16 cellular contexts compared by ENCODE assay signal in the genomic region with DNA sequence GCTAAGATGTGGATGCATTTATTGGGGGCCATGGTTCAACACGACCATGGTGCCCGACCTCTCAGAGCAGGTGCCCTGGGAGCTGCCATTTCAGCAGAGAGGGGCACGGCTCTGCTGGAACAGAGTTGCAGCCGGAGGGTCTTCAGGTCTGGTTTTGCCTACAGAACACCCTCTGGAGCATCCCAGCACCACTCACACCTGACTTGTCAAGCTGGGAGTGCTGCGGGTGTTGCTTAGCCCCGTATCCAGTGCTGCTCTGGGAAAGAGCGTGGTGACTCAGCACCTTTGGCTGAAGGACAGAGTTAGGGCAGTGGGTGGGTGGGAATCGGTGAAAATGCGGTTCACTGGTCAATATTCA. TPM values are rescaled to one million over a fixed set of nuclear protein-coding genes. Genes with fewer than 3 reads are reported as not detected.
DNase-seq lines count a peak whose midpoint lies in the region; FAIRE-seq and TF ChIP-seq lines count a peak whose summit lies in the region.
"Had no signal": no experiment of that assay in that cellular context is flagged by ENCODE, and none has a peak within 500 bp of the region (broad histone marks: within the 10 kb centered on the region; RNA-seq: fewer than 3 reads in every experiment).

No MANE protein-coding gene starts in this region.

- no peaks in the 10 kb centered on the region for H3K27me3 Mint-ChIP-seq in osteocyte (ENCODE audit: unreplicated experiment)

- WGBS in H1 (ENCODE audit: extremely low coverage in 1 of 2, insufficient coverage in 1 of 2, insufficient read length in 1 of 2, insufficient replicate concordance in 2 of 2, low coverage in 1 of 2, low lambda C conversion rate in 2 of 2, missing lambda C conversion rate in 1 of 2), 2 experiments: 92% methylated on average over 9 of the region's 9 CpGs; no CpG with 5 or more reads in 1 of the 2 experiments

- no peak overlapping the region for H4K5ac ChIP-seq in H1 (ENCODE audit: insufficient read length, low read depth, low read length)

- H2BK5ac ChIP-seq in H1 (ENCODE audit: low read depth, low read length): 0 out of 2 replicates have a peak overlapping the region, but pooled peaks have one; percentile 18

- no peak overlapping the region for H3K14ac ChIP-seq in H1 (ENCODE audit: insufficient read length)

- POLR2A ChIA-PET in H1 (lab: Charles Lee; ENCODE audit: partially characterized antibody): no interaction called here

- H3K23me2 ChIP-seq in H1 (ENCODE audit: low read depth, low read length): no peaks in the 10 kb centered on the region

- no peak overlapping the region for H3K4me3 Mint-ChIP-seq in osteocyte (ENCODE audit: unreplicated experiment)
- H3K4me3 Mint-ChIP-seq: CD8-positive, alpha-beta T cell had no signal

- H3K36me3 ChIP-seq in H1 (ENCODE audit: control insufficient read depth in 2 of 4, insufficient read depth in 4 of 4, low read length in 3 of 4): no peaks in the 10 kb centered on the region
- H3K36me3 ChIP-seq: BE2C had no signal

- no peak for TF ChIP-seq POLR2A in H1 (IDR thresholded peaks at IDR 0.05; ENCODE audit: control extremely low read depth in 1 of 2, low read depth in 2 of 2, low read length in 2 of 2)

- H3K79me1 ChIP-seq in H1 (ENCODE audit: low read depth, low read length): no peaks in the 10 kb centered on the region

- H4K91ac ChIP-seq in H1 (replicated peaks; ENCODE audit: insufficient read length, low read length): no peak overlapping the region

- no peaks in the 10 kb centered on the region for H3K4me1 Mint-ChIP-seq in osteocyte (ENCODE audit: unreplicated experiment)

- DNase-seq in Daoy (ENCODE audit: low read depth): peak; percentile 39
- DNase-seq in M059J (ENCODE audit: low read depth): peak; percentile 7
- no peak for DNase-seq in H1 (ENCODE audit: low read depth in 1 of 2, low spot score in 2 of 2)
- DNase-seq in osteocyte (ENCODE audit: extremely low spot score, unreplicated experiment): peak; percentile 73
- DNase-seq in NCI-H2029 treated with DMSO at 0.1 percent for 48 hours (lab: John Stamatoyannopoulos, UW): no peak
- no peak for DNase-seq in NCI-H526 treated with DMSO at 0.1 percent for 48 hours (lab: John Stamatoyannopoulos, UW)
- DNase-seq: BE2C; CD8-positive, alpha-beta T cell; COR-L47; DND-41; GF-D8 had no signal

- no peak for FAIRE-seq in H1 (lab: Jason Lieb, UNC)
- FAIRE-seq: A549, H54 had no signal

- no peak overlapping the region for H3K4me3 ChIP-seq in H1 (ENCODE audit: extremely low read depth in 1 of 4, insufficient read depth in 2 of 4, low read depth in 3 of 4, low read length in 4 of 4)
- H3K4me3 ChIP-seq: A549 had no signal

- H4K8ac ChIP-seq in H1 (ENCODE audit: extremely low read depth, insufficient read depth, low read length): no peak overlapping the region

- no peak overlapping the region for H3K18ac ChIP-seq in H1 (ENCODE audit: extremely low read depth, low read length)

- no peak overlapping the region for H3K27ac Mint-ChIP-seq in osteocyte (ENCODE audit: unreplicated experiment)
- H3K27ac Mint-ChIP-seq: CD8-positive, alpha-beta T cell had no signal

- H2BK12ac ChIP-seq in H1 (ENCODE audit: low read depth, low read length): no peak overlapping the region

- no peaks in the 10 kb centered on the region for H3K9me3 ChIP-seq in H1 (ENCODE audit: insufficient read depth in 2 of 2, low read depth in 1 of 2, low read length in 1 of 2)
- H3K9me3 ChIP-seq: A549, BE2C had no signal

- no peak overlapping the region for H3K4ac ChIP-seq in H1 (replicated peaks; ENCODE audit: insufficient read length, low read depth, low read length)

- no peaks in the 10 kb centered on the region for H3K27me3 ChIP-seq in H1 (replicated peaks in 1 of 4; ENCODE audit: control insufficient read depth in 3 of 4, extremely low read depth in 1 of 4, insufficient read depth in 3 of 4, low read length in 3 of 4)

- H3K23ac ChIP-seq in H1 (ENCODE audit: insufficient read length): no peak overlapping the region

- TF ChIP-seq CTCF in H1 (IDR thresholded peaks at IDR 0.05; ENCODE audit: control extremely low read depth in 1 of 3, insufficient read depth in 1 of 3, low read depth in 1 of 3, low read length in 3 of 3) (no peak), osteocyte (IDR thresholded peaks at IDR 0.05) (no peak)

- TF ChIP-seq RAD21 in H1 (IDR thresholded peaks at IDR 0.05 in 1 of 2, conservative IDR thresholded peaks at IDR 0.05 in 1 of 2; ENCODE audit: low read depth in 2 of 2, low read length in 2 of 2): no peak

- H3K9me3 Mint-ChIP-seq in osteocyte (ENCODE audit: unreplicated experiment): no peaks in the 10 kb centered on the region
- H3K9me3 Mint-ChIP-seq: CD8-positive, alpha-beta T cell had no signal

- CTCF ChIA-PET in H1 (lab: Charles Lee; ENCODE audit: partially characterized antibody): interaction anchor here (0.6 to 1.0 kb wide), 3 partner anchors 11 to 99 kb away, joined by 3 to 4 read pairs (median 4); no protein-coding TSS in a partner anchor

- no peak overlapping the region for H2BK20ac ChIP-seq in H1 (ENCODE audit: low read length)

- TF ChIP-seq EP300 in H1 (IDR thresholded peaks at IDR 0.05; ENCODE audit: borderline replicate concordance in 1 of 2, low read depth in 2 of 2, low read length in 2 of 2): no peak

- no peak overlapping the region for H2BK120ac ChIP-seq in H1 (replicated peaks; ENCODE audit: low read depth, low read length)

- H3K56ac ChIP-seq in H1 (replicated peaks; ENCODE audit: insufficient read length, low read depth, low read length): no peak overlapping the region

- H3K27ac ChIP-seq in H1 (ENCODE audit: low read depth, low read length): no peak overlapping the region
- H3K27ac ChIP-seq: A549, C4-2B, HL-60 had no signal

- no peaks in the 10 kb centered on the region for H4K20me1 ChIP-seq in H1 (replicated peaks in 1 of 2; ENCODE audit: control insufficient read depth in 1 of 2, insufficient read depth in 2 of 2, low read length in 2 of 2)

- no peaks in the 10 kb centered on the region; a peak in 1 of 7 replicates for H3K4me1 ChIP-seq in H1 (replicated peaks in 1 of 4; ENCODE audit: control insufficient read depth in 3 of 4, insufficient read depth in 4 of 4, low read length in 3 of 4)
- H3K4me1 ChIP-seq: A549, BE2C had no signal

- H3K9ac ChIP-seq in H1 (replicated peaks in 1 of 4; ENCODE audit: extremely low read depth in 1 of 4, low read depth in 3 of 4, low read length in 3 of 4): no peak overlapping the region

- H2BK15ac ChIP-seq in H1 (ENCODE audit: low read length): no peak overlapping the region

- H3K79me2 ChIP-seq in H1 (ENCODE audit: control insufficient read depth in 1 of 2, insufficient read depth in 2 of 2, low read length in 2 of 2): no peaks in the 10 kb centered on the region

- H3K4me2 ChIP-seq in H1 (ENCODE audit: insufficient read depth in 1 of 2, low read depth in 2 of 2, low read length in 2 of 2): no peak overlapping the region
- H3K4me2 ChIP-seq: A549 had no signal

- H2AFZ ChIP-seq in H1 (ENCODE audit: low read length): no peak overlapping the region

- H3K36me3 Mint-ChIP-seq in osteocyte (ENCODE audit: unreplicated experiment): no peaks in the 10 kb centered on the region
- H3K36me3 Mint-ChIP-seq: CD8-positive, alpha-beta T cell had no signal

- H2AK5ac ChIP-seq in H1 (ENCODE audit: low read depth, low read length): no peak overlapping the region

TF ChIP-seq in H1, 55 proteins besides CTCF, POLR2A, EP300 and RAD21 (continues in another document):
- no peak for TF ChIP-seq CEBPB (IDR thresholded peaks at IDR 0.05; ENCODE audit: low read depth, low read length)
- no peak for TF ChIP-seq RNF2 (IDR thresholded peaks at IDR 0.05; ENCODE audit: borderline replicate concordance, low read depth, low read length, missing control alignments, poor library complexity, severe bottlenecking)
- TF ChIP-seq, protein P1, sequence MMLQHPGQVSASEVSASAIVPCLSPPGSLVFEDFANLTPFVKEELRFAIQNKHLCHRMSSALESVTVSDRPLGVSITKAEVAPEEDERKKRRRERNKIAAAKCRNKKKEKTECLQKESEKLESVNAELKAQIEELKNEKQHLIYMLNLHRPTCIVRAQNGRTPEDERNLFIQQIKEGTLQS (IDR thresholded peaks at IDR 0.05; ENCODE audit: insufficient read depth, low read depth, low read length): no peak
- TF ChIP-seq EZH2 (IDR thresholded peaks at IDR 0.05; ENCODE audit: low read depth, low read length, severe bottlenecking): no peak
- TF ChIP-seq TCF12 (IDR thresholded peaks at IDR 0.05; ENCODE audit: low read depth, low read length): no peak
- TF ChIP-seq MAFK (IDR thresholded peaks at IDR 0.05; ENCODE audit: low read depth, low read length): no peak
- no peak for TF ChIP-seq SUZ12 (IDR thresholded peaks at IDR 0.05; ENCODE audit: low read length)
- no peak for TF ChIP-seq GTF2F1 (IDR thresholded peaks at IDR 0.05; ENCODE audit: borderline replicate concordance, low read depth, low read length)
- no peak for TF ChIP-seq CBX5 (IDR thresholded peaks at IDR 0.05; ENCODE audit: low read depth, low read length)
- TF ChIP-seq CHD1 (IDR thresholded peaks at IDR 0.05; ENCODE audit: low read depth, low read length): no peak
- no peak for TF ChIP-seq SIRT6 (IDR thresholded peaks at IDR 0.05; ENCODE audit: low read length)
- TF ChIP-seq CREB1 (IDR thresholded peaks at IDR 0.05): no peak
- TF ChIP-seq TEAD4 (IDR thresholded peaks at IDR 0.05; ENCODE audit: low read depth, low read length): no peak
- no peak for TF ChIP-seq ASH2L (IDR thresholded peaks at IDR 0.05; ENCODE audit: low read length)

RNA-seq across cellular contexts. Expression of gene IRX4, which starts 36.5 kb away (rescaled TPM):
- total RNA-seq in Daoy (2014; rRNA removed; shearing (Covaris generic)): 4.6 and 10.2 TPM in 2 replicates
- not detected in 2 replicates for total RNA-seq in M059J (2014; rRNA removed; shearing (Covaris generic))
- total RNA-seq in H1 (2021; fragmentation: NEBNext Ultra II Directional; extraction: Animal tissue kit (Norgen Biotek cat#: 25700)): 0.82 and 1.2 TPM in 2 replicates
- polyA plus RNA-seq in H1 (2011; rRNA removed): 0.45 and 0.97 TPM in 2 replicates
- 0.87 TPM for polyA plus RNA-seq in H1 (2011; cell fraction: cytosol; rRNA removed)
- 1.8 TPM for polyA plus RNA-seq in H1 (2011; cell fraction: nucleus; rRNA removed)
- 0.40 to 1.2 TPM (median 1.1 TPM) in 4 replicates for polyA plus RNA-seq in H1 (2012, experiment 1 of 2)
- polyA plus RNA-seq in H1 (2012, experiment 2 of 2): 1.1 TPM
- 1.0 TPM for polyA plus RNA-seq in H1 (2013, experiment 1 of 2)
- 0.75 TPM for polyA plus RNA-seq in H1 (2013, experiment 2 of 2)
- polyA minus RNA-seq in H1 (2011; rRNA and poly(A)+ RNA removed): 0.16 and 0.44 TPM in 2 replicates
- 0.95 TPM for polyA minus RNA-seq in H1 (2011; cell fraction: cytosol; rRNA and poly(A)+ RNA removed)
- polyA minus RNA-seq in H1 (2011; cell fraction: nucleus; rRNA and poly(A)+ RNA removed): 0.50 TPM
- not detected in 2 replicates for total RNA-seq in osteocyte
- total RNA-seq: CD8-positive, alpha-beta T cell had no signal
- polyA plus RNA-seq: AG04450 had no signal

Comparison
In these comparisons a context has a peak if more than half of its experiments do, and no peak if none do; other contexts are left out.
1. DNase-seq: peak in Daoy (single experiment), M059J (single experiment) and osteocyte (single experiment); none in H1 (0 of 2), NCI-H2029 treated with DMSO at 0.1 percent for 48 hours (single experiment) and NCI-H526 treated with DMSO at 0.1 percent for 48 hours (single experiment).